In genomic region chr13:75353786-75354193, GRCh38 we compare ENCODE assay signal across 15 cellular contexts.
DNase-seq lines count a peak whose midpoint lies in the region; ATAC-seq and TF ChIP-seq lines count a peak whose summit lies in the region.
"Had no signal": no experiment of that assay in that cellular context is flagged by ENCODE, and none has a peak within 500 bp of the region (broad histone marks: within the 10 kb centered on the region; RNA-seq: fewer than 3 reads in every experiment).

No MANE protein-coding gene starts in this region.

- H3K27ac ChIP-seq in CD8-positive, alpha-beta memory T cell (ENCODE audit: low read depth, low read length): no peak overlapping the region
- no peak overlapping the region for H3K27ac ChIP-seq in esophagus muscularis mucosa (replicated peaks in 1 of 4)
- H3K27ac ChIP-seq: left lung, parathyroid adenoma, uterus had no signal

- peaks cover 20% of the 10 kb centered on the region for H3K4me1 Mint-ChIP-seq in brain
- peaks cover 0 to 6% (median 2%) of the 10 kb centered on the region in 3 donors for H3K4me1 Mint-ChIP-seq in CD8-positive, alpha-beta memory T cell
- no peaks in the 10 kb centered on the region for H3K4me1 Mint-ChIP-seq in endothelial cell (ENCODE audit: unreplicated experiment)

- H3K4me3 Mint-ChIP-seq in brain (no peak overlapping the region), endothelial cell (ENCODE audit: unreplicated experiment) (no peak overlapping the region)
- H3K4me3 Mint-ChIP-seq in CD8-positive, alpha-beta memory T cell: no peak overlapping the region

- no peak overlapping the region for H3K4me3 ChIP-seq in CD8-positive, alpha-beta memory T cell (ENCODE audit: low read length)
- H3K4me3 ChIP-seq in esophagus muscularis mucosa: no peak overlapping the region
- H3K4me3 ChIP-seq: left lung, uterus had no signal

- H3K9me3 ChIP-seq in CD8-positive, alpha-beta memory T cell (ENCODE audit: low read length): no peaks in the 10 kb centered on the region
- no peaks in the 10 kb centered on the region for H3K9me3 ChIP-seq in esophagus muscularis mucosa
- H3K9me3 ChIP-seq: left lung, uterus had no signal

- POLR2A ChIA-PET in CD8-positive, alpha-beta memory T cell (lab: Charles Lee): no interaction called here

- peaks cover 5% of the 10 kb centered on the region for H3K36me3 Mint-ChIP-seq in brain
- no peaks in the 10 kb centered on the region for H3K36me3 Mint-ChIP-seq in CD8-positive, alpha-beta memory T cell
- peaks cover 6% of the 10 kb centered on the region for H3K36me3 Mint-ChIP-seq in endothelial cell (ENCODE audit: low read depth, unreplicated experiment)

- H3K27ac Mint-ChIP-seq in brain: peak overlapping the region in 3 of 5 experiments; percentile 22 to 80 (median 30)
- H3K27ac Mint-ChIP-seq in CD8-positive, alpha-beta memory T cell: no peak overlapping the region
- no peak overlapping the region for H3K27ac Mint-ChIP-seq in endothelial cell (ENCODE audit: unreplicated experiment)

- no peak for TF ChIP-seq POLR2A in esophagus muscularis mucosa (IDR thresholded peaks at IDR 0.05; ENCODE audit: low read depth)

- TF ChIP-seq CTCF in brain (conservative IDR thresholded peaks at IDR 0.05) (no peak), endothelial cell (IDR thresholded peaks at IDR 0.05; ENCODE audit: unreplicated experiment) (no peak), esophagus muscularis mucosa (IDR thresholded peaks at IDR 0.05) (no peak)

- H3K27me3 Mint-ChIP-seq in brain (no peaks in the 10 kb centered on the region), endothelial cell (ENCODE audit: unreplicated experiment) (peaks cover 4% of the 10 kb centered on the region)
- H3K27me3 Mint-ChIP-seq in CD8-positive, alpha-beta memory T cell: peaks cover 0 to 1% of the 10 kb centered on the region in 2 donors

- DNase-seq in AG20443 (ENCODE audit: low spot score) (peak; percentile 64), endothelial cell (ENCODE audit: low spot score) (no peak), esophagus muscularis mucosa (ENCODE audit: extremely low spot score) (no peak), NCI-H345 (lab: John Stamatoyannopoulos, UW) (no peak)
- no peak for DNase-seq in CD8-positive, alpha-beta memory T cell
- DNase-seq: activated T-cell treated with anti-CD3 and anti-CD28 coated beads, Interleukin-2, amount 50 U/mL, for 48 hours; AML-193; foreskin melanocyte; left lung; NCI-H187 treated with DMSO at 0.1 percent for 48 hours; uterus had no signal

- ATAC-seq in GM19043 (IDR thresholded peaks at IDR 0.05; ENCODE audit: low read depth, unreplicated experiment): peak; percentile 51
- peak; percentile 34 for ATAC-seq in HG02981 (IDR thresholded peaks at IDR 0.05; ENCODE audit: unreplicated experiment)
- ATAC-seq: left lung had no signal

- no peaks in the 10 kb centered on the region for H3K27me3 ChIP-seq in CD8-positive, alpha-beta memory T cell (ENCODE audit: insufficient read depth, low read length, poor library complexity, severe bottlenecking)
- H3K27me3 ChIP-seq in esophagus muscularis mucosa: no peaks in the 10 kb centered on the region
- H3K27me3 ChIP-seq: left lung, uterus had no signal

- WGBS in esophagus muscularis mucosa: 82% methylated on average over 6 of the region's 6 CpGs

- H3K9me3 Mint-ChIP-seq in brain (no peaks in the 10 kb centered on the region), endothelial cell (ENCODE audit: unreplicated experiment) (no peaks in the 10 kb centered on the region)
- H3K9me3 Mint-ChIP-seq in CD8-positive, alpha-beta memory T cell: no peaks in the 10 kb centered on the region

- intact Hi-C loops in esophagus muscularis mucosa (cut with DNase I): no loop called here

- CTCF ChIA-PET in CD8-positive, alpha-beta memory T cell (lab: Charles Lee): no interaction called here

- no peaks in the 10 kb centered on the region for H3K4me1 ChIP-seq in CD8-positive, alpha-beta memory T cell (ENCODE audit: insufficient read depth, low read length)
- peaks cover 0 to 8% (median 0%) of the 10 kb centered on the region in 4 donors for H3K4me1 ChIP-seq in esophagus muscularis mucosa
- H3K4me1 ChIP-seq: left lung, parathyroid adenoma, uterus had no signal

- TF ChIP-seq EP300 in esophagus muscularis mucosa (IDR thresholded peaks at IDR 0.05): no peak

- H3K36me3 ChIP-seq in CD8-positive, alpha-beta memory T cell (ENCODE audit: insufficient read depth, low read length): no peaks in the 10 kb centered on the region
- peaks cover 0 to 24% (median 5%) of the 10 kb centered on the region in 4 donors for H3K36me3 ChIP-seq in esophagus muscularis mucosa
- H3K36me3 ChIP-seq: left lung, uterus had no signal

Comparison
In these comparisons a context has a peak if more than half of its experiments do, and no peak if none do; other contexts are left out.
1. H3K27ac Mint-ChIP-seq: peak in brain (3 of 5); none in CD8-positive, alpha-beta memory T cell (0 of 8) and endothelial cell (single experiment).